ENCODE assay signal across 32 cellular contexts in the genomic region with DNA sequence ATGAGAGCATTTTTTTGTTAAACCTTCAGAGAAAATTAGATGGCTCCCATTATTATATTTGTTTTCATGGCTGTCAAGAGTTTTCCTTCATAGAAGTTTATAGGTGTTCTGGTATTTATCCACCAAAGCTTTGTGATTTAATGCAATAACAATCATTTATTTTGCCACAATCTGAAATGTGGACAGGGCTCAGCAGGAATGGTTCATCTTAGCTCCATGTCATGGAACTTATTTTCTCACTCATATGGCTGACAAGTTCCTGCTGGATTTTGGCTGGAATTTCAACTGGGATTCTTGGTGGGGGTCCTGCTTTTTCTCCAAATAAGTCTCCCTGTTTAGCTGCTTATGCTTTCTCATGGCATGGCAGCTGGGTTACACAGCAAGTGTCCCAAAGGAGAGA.
DNase-seq lines count a peak whose midpoint lies in the region; ATAC-seq, FAIRE-seq and TF ChIP-seq lines count a peak whose summit lies in the region.
"Had no signal": no experiment of that assay in that cellular context is flagged by ENCODE, and none has a peak within 500 bp of the region (broad histone marks: within the 10 kb centered on the region; RNA-seq: fewer than 3 reads in every experiment).

No MANE protein-coding gene starts in this region.

- no peak overlapping the region for H3K27ac Mint-ChIP-seq in GM23338
- H3K27ac Mint-ChIP-seq: B cell; CD14-positive monocyte; CD4-positive, alpha-beta memory T cell; CD4-positive, alpha-beta T cell; CD4-positive, CD25-positive, alpha-beta regulatory T cell; CD8-positive, alpha-beta memory T cell; CD8-positive, alpha-beta T cell had no signal

- DNase-seq in HepG2 (ENCODE audit: low spot score) = no peak
- DNase-seq in right lobe of liver = no peak
- no peak for DNase-seq in GM23338 (ENCODE audit: low spot score)
- DNase-seq: 8988T; ACHN; AML-193; BE2C; C1 segment of cervical spinal cord; Caco-2; Calu3; CD4-positive, alpha-beta memory T cell; CD4-positive, alpha-beta T cell; CD4-positive, CD25-positive, alpha-beta regulatory T cell; CD8-positive, alpha-beta memory T cell; CD8-positive, alpha-beta T cell; COR-L47; DMS 273 treated with DMSO at 0.1 percent for 48 hours; DMS153; DMS53; DMS79; DMS79 treated with DMSO at 0.1 percent for 48 hours; DND-41; EL had no signal

- H3K4me3 ChIP-seq in HepG2 (replicated peaks in 1 of 3; ENCODE audit: insufficient read depth in 1 of 3, low read depth in 2 of 3, low read length in 3 of 3) (no peak overlapping the region), right lobe of liver (no peak overlapping the region), GM23338 (no peak overlapping the region)
- H3K4me3 ChIP-seq: A549; BLaER1; BLaER1 treated with 17β-estradiol and CSF1 and Interleukin-3, amounts not matched to agents 10 nM and 100 nM had no signal

- H2AFZ ChIP-seq in HepG2 (ENCODE audit: low read length) (no peak overlapping the region), GM23338 (no peak overlapping the region)

- intact Hi-C loops in HepG2 (cut with micrococcal nuclease; ENCODE audit: unreplicated experiment) = no loop called here
- intact Hi-C loops in right lobe of liver (cut with DNase I) = no loop called here

- H3K4me3 Mint-ChIP-seq in GM23338 = no peak overlapping the region
- H3K4me3 Mint-ChIP-seq: B cell; CD14-positive monocyte; CD4-positive, alpha-beta memory T cell; CD4-positive, alpha-beta T cell; CD4-positive, CD25-positive, alpha-beta regulatory T cell; CD8-positive, alpha-beta memory T cell; CD8-positive, alpha-beta T cell had no signal

- no peaks in the 10 kb centered on the region for H3K4me1 ChIP-seq in HepG2 (ENCODE audit: insufficient read depth, low read length)
- no peaks in the 10 kb centered on the region for H3K4me1 ChIP-seq in right lobe of liver
- H3K4me1 ChIP-seq in GM23338 (ENCODE audit: insufficient read depth) = no peaks in the 10 kb centered on the region
- H3K4me1 ChIP-seq: A549, BE2C, Caco-2 had no signal

- BruUV-seq in HepG2 (replicated peaks; lab: Mats Ljungman, UMichigan) = no TSS peak

- TF ChIP-seq EP300 in HepG2 (IDR thresholded peaks at IDR 0.05; ENCODE audit: low read depth in 2 of 2, low read length in 2 of 2) = no peak
- TF ChIP-seq EP300 in HepG2 (CRISPR knock-in tag; IDR thresholded peaks at IDR 0.05; ENCODE audit: borderline replicate concordance) = no peak

- H4K20me1 ChIP-seq in HepG2 (ENCODE audit: insufficient read depth, low read length) (no peaks in the 10 kb centered on the region), GM23338 (replicated peaks; ENCODE audit: insufficient read depth) (no peaks in the 10 kb centered on the region)
- H4K20me1 ChIP-seq: BLaER1; BLaER1 treated with 17β-estradiol and CSF1 and Interleukin-3, amounts not matched to agents 10 nM and 100 nM had no signal

- H3K36me3 Mint-ChIP-seq in GM23338 (ENCODE audit: low read depth) = no peaks in the 10 kb centered on the region; the same call in 2 of the 3 replicates
- H3K36me3 Mint-ChIP-seq: CD14-positive monocyte; CD4-positive, alpha-beta memory T cell; CD4-positive, CD25-positive, alpha-beta regulatory T cell; CD8-positive, alpha-beta memory T cell; CD8-positive, alpha-beta T cell had no signal

- no peak for ATAC-seq in HepG2
- ATAC-seq in right lobe of liver = no peak
- no peak for ATAC-seq in GM23338
- no peak for ATAC-seq in GM21367 (IDR thresholded peaks at IDR 0.05; ENCODE audit: unreplicated experiment)
- ATAC-seq: A549; CD8-positive, alpha-beta T cell had no signal

- H3K9me2 ChIP-seq in GM23338 (ENCODE audit: insufficient read depth) = peaks cover 7% of the 10 kb centered on the region; the same call in 1 of the 2 replicates

- H3K4me1 Mint-ChIP-seq in GM23338 = no peaks in the 10 kb centered on the region
- H3K4me1 Mint-ChIP-seq: B cell; CD14-positive monocyte; CD4-positive, alpha-beta memory T cell; CD4-positive, CD25-positive, alpha-beta regulatory T cell; CD8-positive, alpha-beta memory T cell had no signal

- TF ChIP-seq CTCF in HepG2 (CRISPR knock-in tag; IDR thresholded peaks at IDR 0.05) (no peak), right lobe of liver (IDR thresholded peaks at IDR 0.05) (no peak), GM23338 (conservative IDR thresholded peaks at IDR 0.05; ENCODE audit: low read depth in 2 of 2) (no peak)

- in situ Hi-C loops in HepG2 (cut with HindIII; ENCODE audit: extremely low pct_ligation_motif_present, low pct_unique_long_range_greater_than_20kb) = no loop called here

- H3K27ac ChIP-seq in HepG2 (ENCODE audit: extremely low read length, insufficient read depth, low read length) (no peak overlapping the region), right lobe of liver (no peak overlapping the region), GM23338 (ENCODE audit: low read depth) (no peak overlapping the region)
- H3K27ac ChIP-seq: 22Rv1; A549; BLaER1; BLaER1 treated with 17β-estradiol and CSF1 and Interleukin-3, amounts not matched to agents 10 nM and 100 nM; C4-2B had no signal

- H3K79me2 ChIP-seq in HepG2 (ENCODE audit: insufficient read depth, low read length) = no peaks in the 10 kb centered on the region
- no peaks in the 10 kb centered on the region for H3K79me2 ChIP-seq in GM23338 (replicated peaks; ENCODE audit: insufficient read depth)

- CTCF ChIA-PET in HepG2 (lab: Yijun Ruan, JAX; ENCODE audit: low intra/inter-chr PET ratio, low total read pairs) = no interaction called here

- no peak for TF ChIP-seq POLR2A in HepG2 (IDR thresholded peaks at IDR 0.05; ENCODE audit: insufficient read depth in 1 of 2, low read depth in 2 of 2, low read length in 2 of 2)
- no peak for TF ChIP-seq POLR2A in right lobe of liver (IDR thresholded peaks at IDR 0.05)

- no peaks in the 10 kb centered on the region for H3K27me3 Mint-ChIP-seq in GM23338 (ENCODE audit: insufficient read depth, low read depth, poor library complexity)
- H3K27me3 Mint-ChIP-seq: B cell; CD4-positive, alpha-beta memory T cell; CD4-positive, alpha-beta T cell; CD4-positive, CD25-positive, alpha-beta regulatory T cell; CD8-positive, alpha-beta memory T cell had no signal

- no peaks in the 10 kb centered on the region for H3F3A ChIP-seq in GM23338 (replicated peaks; ENCODE audit: low read depth)

- POLR2A ChIA-PET in HepG2 (lab: Yijun Ruan, JAX) = no interaction called here

- H3K9me3 ChIP-seq in HepG2 (ENCODE audit: low read length) (peaks cover 90% of the 10 kb centered on the region), right lobe of liver (no peaks in the 10 kb centered on the region)
- H3K9me3 ChIP-seq: A549, BE2C, Caco-2 had no signal

- H3K36me3 ChIP-seq in HepG2 (replicated peaks in 1 of 2; ENCODE audit: control insufficient read depth in 1 of 2, insufficient read depth in 2 of 2, low read length in 2 of 2) (no peaks in the 10 kb centered on the region), right lobe of liver (no peaks in the 10 kb centered on the region), GM23338 (ENCODE audit: insufficient read depth) (no peaks in the 10 kb centered on the region)
- H3K36me3 ChIP-seq: BE2C; BLaER1; BLaER1 treated with 17β-estradiol and CSF1 and Interleukin-3, amounts not matched to agents 10 nM and 100 nM had no signal

- no peak overlapping the region for H3K4me2 ChIP-seq in HepG2 (ENCODE audit: low read depth, low read length)
- no peak overlapping the region for H3K4me2 ChIP-seq in GM23338
- H3K4me2 ChIP-seq: A549; BLaER1; BLaER1 treated with 17β-estradiol and CSF1 and Interleukin-3, amounts not matched to agents 10 nM and 100 nM had no signal

- no peak for FAIRE-seq in HepG2 (lab: Jason Lieb, UNC)
- FAIRE-seq: A549, D721Med had no signal

- no peak overlapping the region for H3K9ac ChIP-seq in HepG2 (ENCODE audit: insufficient read depth, low read depth, low read length)
- H3K9ac ChIP-seq: BLaER1; BLaER1 treated with 17β-estradiol and CSF1 and Interleukin-3, amounts not matched to agents 10 nM and 100 nM had no signal

- TF ChIP-seq RAD21 in HepG2 (CRISPR knock-in tag; IDR thresholded peaks at IDR 0.05) = no peak

- H3K27me3 ChIP-seq in HepG2 (ENCODE audit: control insufficient read depth in 1 of 2, insufficient read depth in 2 of 2, low read length in 2 of 2) (no peaks in the 10 kb centered on the region), right lobe of liver (no peaks in the 10 kb centered on the region), GM23338 (ENCODE audit: insufficient read depth) (no peaks in the 10 kb centered on the region)
- H3K27me3 ChIP-seq: BE2C; BLaER1; BLaER1 treated with 17β-estradiol and CSF1 and Interleukin-3, amounts not matched to agents 10 nM and 100 nM had no signal

- peaks cover 14% of the 10 kb centered on the region; the same call in 2 of the 3 replicates for H3K9me3 Mint-ChIP-seq in GM23338

TF ChIP-seq in HepG2, 621 proteins besides CTCF, POLR2A, EP300 and RAD21:
- TF ChIP-seq EHMT2 (IDR thresholded peaks at IDR 0.05; ENCODE audit: borderline replicate concordance, low read depth, low read length) (no peak), ZNF331 (CRISPR knock-in tag; IDR thresholded peaks at IDR 0.05) (peak; percentile 86)

TF ChIP-seq in GM23338, 12 proteins besides CTCF, POLR2A, EP300 and RAD21:
- TF ChIP-seq POLR2AphosphoS5 (IDR thresholded peaks at IDR 0.05; ENCODE audit: low read depth) (no peak), CREB1 (CRISPR knock-in tag; IDR thresholded peaks at IDR 0.05; ENCODE audit: low read depth) (no peak), ZNF331 (CRISPR knock-in tag; IDR thresholded peaks at IDR 0.05; ENCODE audit: low read depth) (peak; percentile 96)
